12 cellular contexts compared by ENCODE assay signal in the genomic region with DNA sequence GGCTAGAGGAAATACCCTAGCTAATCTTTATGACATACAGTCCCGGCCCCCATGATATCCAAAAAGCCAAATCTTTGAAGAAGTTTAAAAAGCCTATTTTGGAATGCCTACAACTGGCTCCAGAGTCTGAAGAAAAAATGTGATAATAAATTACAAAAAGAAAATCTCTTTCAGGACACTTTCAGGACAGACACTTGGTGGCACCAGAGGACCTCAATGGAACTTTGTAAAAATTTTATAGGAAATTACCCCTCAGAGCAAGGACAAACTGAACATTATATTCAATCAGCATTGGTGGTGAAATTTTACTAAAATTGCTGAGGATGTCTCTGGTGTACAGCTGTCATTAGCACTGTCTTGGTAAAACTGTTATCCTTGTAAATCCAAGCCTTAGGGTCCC.
A peak's percentile ranks its signal among the peaks of the same experiment; 100 is the strongest.
DNase-seq lines count a peak whose midpoint lies in the region; ATAC-seq and TF ChIP-seq lines count a peak whose summit lies in the region.
"Had no signal": no experiment of that assay in that cellular context is flagged by ENCODE, and none has a peak within 500 bp of the region (broad histone marks: within the 10 kb centered on the region; RNA-seq: fewer than 3 reads in every experiment).

No MANE protein-coding gene starts in this region.

- 60 to 67% methylated on average over 1 of the region's 1 CpG for WGBS in endodermal cell (ENCODE audit: insufficient coverage in 1 of 2, insufficient read length in 1 of 2), 2 experiments
- 17 to 38% methylated on average over 1 of the region's 1 CpG for WGBS in thyroid gland, 2 donors

- no peak overlapping the region for H3K27ac Mint-ChIP-seq in activated CD8-positive, alpha-beta T cell treated with anti-CD3 and anti-CD28 coated beads for 36 hours
- H3K27ac Mint-ChIP-seq in activated CD8-positive, alpha-beta T cell treated with anti-CD3 and anti-CD28 coated beads, Interleukin-2, amount 10 ng/mL, durations not matched to agents 7 days and 5 days: no peak overlapping the region
- H3K27ac Mint-ChIP-seq in endodermal cell: no peak overlapping the region

- no peaks in the 10 kb centered on the region for H3K9me3 Mint-ChIP-seq in activated CD8-positive, alpha-beta T cell treated with anti-CD3 and anti-CD28 coated beads for 36 hours
- H3K9me3 Mint-ChIP-seq in activated CD8-positive, alpha-beta T cell treated with anti-CD3 and anti-CD28 coated beads, Interleukin-2, amount 10 ng/mL, durations not matched to agents 7 days and 5 days (ENCODE audit: insufficient read depth): no peaks in the 10 kb centered on the region
- no peaks in the 10 kb centered on the region for H3K9me3 Mint-ChIP-seq in endodermal cell

- H3K4me3 ChIP-seq in endodermal cell (ENCODE audit: low read length) (no peak overlapping the region), thyroid gland (replicated peaks in 1 of 3) (no peak overlapping the region)

- TF ChIP-seq CTCF in activated CD8-positive, alpha-beta T cell treated with anti-CD3 and anti-CD28 coated beads for 36 hours (IDR thresholded peaks at IDR 0.05): peak; percentile 38
- TF ChIP-seq CTCF in endodermal cell (conservative IDR thresholded peaks at IDR 0.05) (peak; percentile 66), thyroid gland (IDR thresholded peaks at IDR 0.05) (peak in 5 of 6 experiments; percentile 13 to 64 (median 60))

- H3K4me1 Mint-ChIP-seq in activated CD8-positive, alpha-beta T cell treated with anti-CD3 and anti-CD28 coated beads for 36 hours (ENCODE audit: low read depth): no peaks in the 10 kb centered on the region
- H3K4me1 Mint-ChIP-seq in activated CD8-positive, alpha-beta T cell treated with anti-CD3 and anti-CD28 coated beads, Interleukin-2, amount 10 ng/mL, durations not matched to agents 7 days and 5 days (ENCODE audit: low read depth): no peaks in the 10 kb centered on the region
- H3K4me1 Mint-ChIP-seq in endodermal cell: no peaks in the 10 kb centered on the region

- H3K9me3 ChIP-seq in endodermal cell (ENCODE audit: control insufficient read depth, low read length) (no peaks in the 10 kb centered on the region), thyroid gland (no peaks in the 10 kb centered on the region)

- no peak overlapping the region for H3K9ac ChIP-seq in endodermal cell (ENCODE audit: extremely low read depth, low read length, poor library complexity, severe bottlenecking)

- H3K4me3 Mint-ChIP-seq in activated CD8-positive, alpha-beta T cell treated with anti-CD3 and anti-CD28 coated beads for 36 hours: no peak overlapping the region
- H3K4me3 Mint-ChIP-seq in activated CD8-positive, alpha-beta T cell treated with anti-CD3 and anti-CD28 coated beads, Interleukin-2, amount 10 ng/mL, durations not matched to agents 7 days and 5 days: no peak overlapping the region
- H3K4me3 Mint-ChIP-seq in endodermal cell: no peak overlapping the region

- CTCF ChIA-PET in activated CD8-positive, alpha-beta T cell treated with anti-CD3 and anti-CD28 coated beads for 36 hours (lab: Charles Lee): interaction anchor here (0.8 kb wide), 1 partner anchor 79 kb away, joined by 3 read pairs; no protein-coding TSS in a partner anchor
- CTCF ChIA-PET in activated CD8-positive, alpha-beta T cell treated with anti-CD3 and anti-CD28 coated beads, Interleukin-2, amount 10 ng/mL, durations not matched to agents 7 days and 5 days (lab: Charles Lee): interaction anchor here (0.8 to 1.1 kb wide), 2 partner anchors 78 to 83 kb away, joined by 3 read pairs; no protein-coding TSS in a partner anchor

- H3K27me3 ChIP-seq in endodermal cell (ENCODE audit: control insufficient read depth, insufficient read depth, low read length, poor library complexity, severe bottlenecking) (no peaks in the 10 kb centered on the region), thyroid gland (peaks cover 3% of the 10 kb centered on the region)

- intact Hi-C loops in activated CD8-positive, alpha-beta T cell treated with anti-CD3 and anti-CD28 coated beads for 36 hours (cut with micrococcal nuclease): no loop called here
- intact Hi-C loops in thyroid gland (cut with DNase I): loop anchor here (5.0 kb wide), 1 partner anchor 79 kb away; a partner anchor contains a TSS

- H3K27ac ChIP-seq in endodermal cell (ENCODE audit: low read depth, low read length): no peak overlapping the region
- H3K27ac ChIP-seq in thyroid gland: no peak overlapping the region
- H3K27ac ChIP-seq: HL-60 had no signal

- peak; percentile 6 for DNase-seq in activated CD8-positive, alpha-beta T cell treated with anti-CD3 and anti-CD28 coated beads for 36 hours
- DNase-seq in activated CD8-positive, alpha-beta T cell treated with anti-CD3 and anti-CD28 coated beads, Interleukin-2, amount 10 ng/mL, durations not matched to agents 7 days and 5 days: no peak
- DNase-seq in NAMALWA (ENCODE audit: low spot score): peak; percentile 24
- DNase-seq in endodermal cell: no peak
- no peak for DNase-seq in thyroid gland
- DNase-seq: effector CD4-positive, alpha-beta T cell; left cardiac atrium; stimulated activated CD4-positive, alpha-beta T cell treated with anti-CD3 and anti-CD28 coated beads, Interleukin-12 subunit alpha, Interleukin-12 subunit beta, amount 100 ng/mL, for 4 hours had no signal

- POLR2A ChIA-PET in activated CD8-positive, alpha-beta T cell treated with anti-CD3 and anti-CD28 coated beads for 36 hours (lab: Charles Lee): no interaction called here
- POLR2A ChIA-PET in activated CD8-positive, alpha-beta T cell treated with anti-CD3 and anti-CD28 coated beads, Interleukin-2, amount 10 ng/mL, durations not matched to agents 7 days and 5 days (lab: Charles Lee): no interaction called here

- H3K4me1 ChIP-seq in endodermal cell (ENCODE audit: control insufficient read depth, insufficient read depth, low read length) (no peaks in the 10 kb centered on the region), thyroid gland (no peaks in the 10 kb centered on the region)

- no peak for TF ChIP-seq POLR2A in thyroid gland (IDR thresholded peaks at IDR 0.05)

- no peaks in the 10 kb centered on the region for H3K36me3 ChIP-seq in endodermal cell (ENCODE audit: control insufficient read depth, insufficient read depth, low read length)
- no peaks in the 10 kb centered on the region for H3K36me3 ChIP-seq in thyroid gland

- no peaks in the 10 kb centered on the region for H3K36me3 Mint-ChIP-seq in activated CD8-positive, alpha-beta T cell treated with anti-CD3 and anti-CD28 coated beads for 36 hours (ENCODE audit: low read depth)
- H3K36me3 Mint-ChIP-seq in activated CD8-positive, alpha-beta T cell treated with anti-CD3 and anti-CD28 coated beads, Interleukin-2, amount 10 ng/mL, durations not matched to agents 7 days and 5 days (ENCODE audit: low read depth): no peaks in the 10 kb centered on the region
- no peaks in the 10 kb centered on the region for H3K36me3 Mint-ChIP-seq in endodermal cell (ENCODE audit: low read depth)

- ATAC-seq in activated CD8-positive, alpha-beta T cell treated with anti-CD3 and anti-CD28 coated beads for 36 hours: no peak
- ATAC-seq in activated CD8-positive, alpha-beta T cell treated with anti-CD3 and anti-CD28 coated beads, Interleukin-2, amount 10 ng/mL, durations not matched to agents 7 days and 5 days: no peak
- ATAC-seq in GM18909 (IDR thresholded peaks at IDR 0.05; ENCODE audit: poor library complexity, unreplicated experiment) (no peak), HG03571 (IDR thresholded peaks at IDR 0.05; ENCODE audit: unreplicated experiment) (no peak), GM18858 (IDR thresholded peaks at IDR 0.05; ENCODE audit: unreplicated experiment) (no peak)
- ATAC-seq: left cardiac atrium had no signal

- H3K27me3 Mint-ChIP-seq in activated CD8-positive, alpha-beta T cell treated with anti-CD3 and anti-CD28 coated beads for 36 hours: peaks cover 18% of the 10 kb centered on the region
- peaks cover 20% of the 10 kb centered on the region for H3K27me3 Mint-ChIP-seq in activated CD8-positive, alpha-beta T cell treated with anti-CD3 and anti-CD28 coated beads, Interleukin-2, amount 10 ng/mL, durations not matched to agents 7 days and 5 days (ENCODE audit: low read depth)
- peaks cover under 1% of the 10 kb centered on the region for H3K27me3 Mint-ChIP-seq in endodermal cell (ENCODE audit: insufficient read depth)

Comparison
In these comparisons a context has a peak if more than half of its experiments do, and no peak if none do; other contexts are left out.
1. DNase-seq: peak in activated CD8-positive, alpha-beta T cell treated with anti-CD3 and anti-CD28 coated beads for 36 hours (single experiment) and NAMALWA (single experiment); none in activated CD8-positive, alpha-beta T cell treated with anti-CD3 and anti-CD28 coated beads, Interleukin-2, amount 10 ng/mL, durations not matched to agents 7 days and 5 days (single experiment), endodermal cell (single experiment) and thyroid gland (0 of 2).
2. Peak in every context shown above with its lines, with median percentiles within 50 percentile points of each other: CTCF ChIP-seq.